1 cellular context compared by ENCODE assay signal in the genomic region with DNA sequence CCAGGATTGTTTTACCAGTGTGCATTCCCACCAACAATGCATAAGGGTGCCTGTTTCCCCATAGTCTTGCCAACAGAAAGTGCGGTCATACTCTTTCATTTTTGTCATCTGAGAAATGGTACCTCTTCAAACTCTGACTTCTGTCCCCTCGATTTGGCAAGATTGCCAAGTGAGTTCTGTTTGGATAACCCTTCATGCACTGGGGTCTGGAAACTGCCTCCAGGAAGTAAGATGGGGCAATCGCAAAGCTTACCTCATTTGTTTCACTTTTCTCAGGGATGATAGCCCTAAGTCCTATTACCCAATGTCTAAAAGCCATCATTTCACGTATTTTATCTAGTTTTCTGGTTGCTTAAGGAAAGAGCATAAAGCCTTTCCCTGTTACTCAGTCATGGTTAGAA.
A peak's percentile ranks its signal among the peaks of the same experiment; 100 is the strongest.
TF ChIP-seq lines count a peak whose summit lies in the region.

No MANE protein-coding gene starts in this region.

TF ChIP-seq in HepG2, 621 proteins besides CTCF, POLR2A, EP300 and RAD21 (continued from another document and continues in another):
- TF ChIP-seq, protein P1, sequence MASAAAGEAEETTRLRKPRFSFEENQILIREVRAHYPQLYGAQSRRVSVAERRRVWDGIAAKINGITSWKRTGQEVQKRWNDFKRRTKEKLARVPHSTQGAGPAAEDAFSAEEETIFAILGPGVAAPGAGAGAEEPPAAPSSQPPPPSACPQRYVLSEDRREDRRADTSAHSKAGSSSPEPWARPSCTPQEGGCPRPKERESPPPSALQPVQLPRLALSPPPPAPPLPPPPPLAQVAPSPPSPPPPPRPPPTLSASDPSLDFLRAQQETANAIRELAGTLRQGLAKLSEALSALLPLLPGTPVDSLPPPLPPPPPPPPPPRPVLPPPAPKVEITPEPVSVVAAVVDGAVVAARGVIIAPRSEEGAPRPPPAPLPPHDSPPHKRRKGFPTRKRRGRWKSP (CRISPR knock-in tag; IDR thresholded peaks at IDR 0.05) = no peak; the same call in 1 of the 2 replicates
- TF ChIP-seq MED1 (CRISPR knock-in tag; IDR thresholded peaks at IDR 0.05) (peak; percentile 71), ZNF766 (CRISPR knock-in tag; IDR thresholded peaks at IDR 0.05; ENCODE audit: borderline replicate concordance) (no peak), CBX5 (CRISPR knock-in tag; IDR thresholded peaks at IDR 0.05; ENCODE audit: borderline replicate concordance) (0 out of 2 replicates have a peak, but pooled peaks have one; percentile 42), ZFP36L1 (CRISPR knock-in tag; IDR thresholded peaks at IDR 0.05) (no peak), BRD4 (CRISPR knock-in tag; IDR thresholded peaks at IDR 0.05) (no peak), MAZ (IDR thresholded peaks at IDR 0.05; ENCODE audit: borderline replicate concordance, low read depth, low read length) (no peak), MAZ (CRISPR knock-in tag; IDR thresholded peaks at IDR 0.05; ENCODE audit: low read depth) (no peak), PPARG (CRISPR knock-in tag; conservative IDR thresholded peaks at IDR 0.05) (no peak), ZNF570 (CRISPR knock-in tag; IDR thresholded peaks at IDR 0.05; ENCODE audit: borderline replicate concordance) (no peak), ZNF777 (CRISPR knock-in tag; IDR thresholded peaks at IDR 0.05) (no peak), ZNF552 (CRISPR knock-in tag; IDR thresholded peaks at IDR 0.05; ENCODE audit: borderline replicate concordance) (no peak), HNRNPL (IDR thresholded peaks at IDR 0.05; ENCODE audit: low read depth, low read length) (no peak), HNF4A (CRISPR knock-in tag; IDR thresholded peaks at IDR 0.05) (peak; percentile 70), SALL2 (CRISPR knock-in tag; IDR thresholded peaks at IDR 0.05) (no peak), ZNF264 (CRISPR knock-in tag; IDR thresholded peaks at IDR 0.05) (peak; percentile 62; the same call in 1 of the 2 replicates), HDAC6 (IDR thresholded peaks at IDR 0.05; ENCODE audit: low read depth, low read length) (no peak), SCMH1 (CRISPR knock-in tag; IDR thresholded peaks at IDR 0.05; ENCODE audit: borderline replicate concordance) (no peak), RNF2 (conservative IDR thresholded peaks at IDR 0.05; ENCODE audit: low read depth) (no peak), SMYD3 (CRISPR knock-in tag; IDR thresholded peaks at IDR 0.05) (no peak), ZFP1 (CRISPR knock-in tag; IDR thresholded peaks at IDR 0.05) (no peak), ZFX (CRISPR knock-in tag; IDR thresholded peaks at IDR 0.05; ENCODE audit: low read depth) (no peak), ZNF546 (CRISPR knock-in tag; conservative IDR thresholded peaks at IDR 0.05) (no peak), TGIF2 (CRISPR knock-in tag; IDR thresholded peaks at IDR 0.05) (no peak), ATF7-NPFF (CRISPR knock-in tag; IDR thresholded peaks at IDR 0.05; ENCODE audit: low read depth) (no peak), MYNN (CRISPR knock-in tag; IDR thresholded peaks at IDR 0.05; ENCODE audit: low read depth) (no peak), SNAI1 (CRISPR knock-in tag; IDR thresholded peaks at IDR 0.05; ENCODE audit: borderline replicate concordance) (no peak), ZFYVE20 (CRISPR knock-in tag; IDR thresholded peaks at IDR 0.05; ENCODE audit: borderline replicate concordance, low read depth) (no peak), KLF12 (CRISPR knock-in tag; IDR thresholded peaks at IDR 0.05; ENCODE audit: borderline replicate concordance) (no peak), ZNF850 (CRISPR knock-in tag; conservative IDR thresholded peaks at IDR 0.05) (no peak), TAF15 (IDR thresholded peaks at IDR 0.05; ENCODE audit: low read depth, low read length, poor library complexity, severe bottlenecking) (no peak), ZIK1 (CRISPR knock-in tag; IDR thresholded peaks at IDR 0.05; ENCODE audit: borderline replicate concordance, low read depth) (no peak), ZNF556 (CRISPR knock-in tag; IDR thresholded peaks at IDR 0.05; ENCODE audit: borderline replicate concordance) (no peak), POGZ (CRISPR knock-in tag; IDR thresholded peaks at IDR 0.05) (peak; percentile 76), SMARCE1 (IDR thresholded peaks at IDR 0.05; ENCODE audit: borderline replicate concordance) (no peak), PRPF4 (IDR thresholded peaks at IDR 0.05; ENCODE audit: low read depth, low read length, poor library complexity, severe bottlenecking) (no peak), ZSCAN21 (CRISPR knock-in tag; IDR thresholded peaks at IDR 0.05; ENCODE audit: borderline replicate concordance) (no peak), ZNF382 (CRISPR knock-in tag; IDR thresholded peaks at IDR 0.05; ENCODE audit: borderline replicate concordance) (no peak), ZNF460 (CRISPR knock-in tag; IDR thresholded peaks at IDR 0.05; ENCODE audit: borderline replicate concordance) (no peak), ZNF350 (CRISPR knock-in tag; IDR thresholded peaks at IDR 0.05; ENCODE audit: borderline replicate concordance, low read depth) (no peak), CEBPB (IDR thresholded peaks at IDR 0.05; ENCODE audit: borderline replicate concordance, low read depth, low read length) (peak; percentile 90), ZSCAN30 (CRISPR knock-in tag; IDR thresholded peaks at IDR 0.05) (no peak), POLR2AphosphoS2 (IDR thresholded peaks at IDR 0.05; ENCODE audit: low read depth, low read length) (no peak), ELF4 (CRISPR knock-in tag; IDR thresholded peaks at IDR 0.05; ENCODE audit: borderline replicate concordance) (no peak)
- TF ChIP-seq, protein P2, sequence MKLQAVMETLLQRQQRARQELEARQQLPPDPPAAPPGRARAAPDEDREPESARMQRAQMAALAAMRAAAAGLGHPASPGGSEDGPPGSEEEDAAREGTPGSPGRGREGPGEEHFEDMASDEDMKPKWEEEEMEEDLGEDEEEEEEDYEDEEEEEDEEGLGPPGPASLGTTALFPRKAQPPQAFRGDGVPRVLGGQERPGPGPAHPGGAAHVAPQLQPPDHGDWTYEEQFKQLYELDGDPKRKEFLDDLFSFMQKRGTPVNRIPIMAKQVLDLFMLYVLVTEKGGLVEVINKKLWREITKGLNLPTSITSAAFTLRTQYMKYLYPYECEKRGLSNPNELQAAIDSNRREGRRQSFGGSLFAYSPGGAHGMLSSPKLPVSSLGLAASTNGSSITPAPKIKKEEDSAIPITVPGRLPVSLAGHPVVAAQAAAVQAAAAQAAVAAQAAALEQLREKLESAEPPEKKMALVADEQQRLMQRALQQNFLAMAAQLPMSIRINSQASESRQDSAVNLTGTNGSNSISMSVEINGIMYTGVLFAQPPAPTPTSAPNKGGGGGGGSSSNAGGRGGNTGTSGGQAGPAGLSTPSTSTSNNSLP (IDR thresholded peaks at IDR 0.05; ENCODE audit: low read depth, low read length) = no peak
- TF ChIP-seq, protein P3, sequence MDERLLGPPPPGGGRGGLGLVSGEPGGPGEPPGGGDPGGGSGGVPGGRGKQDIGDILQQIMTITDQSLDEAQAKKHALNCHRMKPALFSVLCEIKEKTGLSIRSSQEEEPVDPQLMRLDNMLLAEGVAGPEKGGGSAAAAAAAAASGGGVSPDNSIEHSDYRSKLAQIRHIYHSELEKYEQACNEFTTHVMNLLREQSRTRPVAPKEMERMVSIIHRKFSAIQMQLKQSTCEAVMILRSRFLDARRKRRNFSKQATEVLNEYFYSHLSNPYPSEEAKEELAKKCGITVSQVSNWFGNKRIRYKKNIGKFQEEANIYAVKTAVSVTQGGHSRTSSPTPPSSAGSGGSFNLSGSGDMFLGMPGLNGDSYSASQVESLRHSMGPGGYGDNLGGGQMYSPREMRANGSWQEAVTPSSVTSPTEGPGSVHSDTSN (CRISPR knock-in tag; IDR thresholded peaks at IDR 0.05) = no peak
- TF ChIP-seq, protein P4, sequence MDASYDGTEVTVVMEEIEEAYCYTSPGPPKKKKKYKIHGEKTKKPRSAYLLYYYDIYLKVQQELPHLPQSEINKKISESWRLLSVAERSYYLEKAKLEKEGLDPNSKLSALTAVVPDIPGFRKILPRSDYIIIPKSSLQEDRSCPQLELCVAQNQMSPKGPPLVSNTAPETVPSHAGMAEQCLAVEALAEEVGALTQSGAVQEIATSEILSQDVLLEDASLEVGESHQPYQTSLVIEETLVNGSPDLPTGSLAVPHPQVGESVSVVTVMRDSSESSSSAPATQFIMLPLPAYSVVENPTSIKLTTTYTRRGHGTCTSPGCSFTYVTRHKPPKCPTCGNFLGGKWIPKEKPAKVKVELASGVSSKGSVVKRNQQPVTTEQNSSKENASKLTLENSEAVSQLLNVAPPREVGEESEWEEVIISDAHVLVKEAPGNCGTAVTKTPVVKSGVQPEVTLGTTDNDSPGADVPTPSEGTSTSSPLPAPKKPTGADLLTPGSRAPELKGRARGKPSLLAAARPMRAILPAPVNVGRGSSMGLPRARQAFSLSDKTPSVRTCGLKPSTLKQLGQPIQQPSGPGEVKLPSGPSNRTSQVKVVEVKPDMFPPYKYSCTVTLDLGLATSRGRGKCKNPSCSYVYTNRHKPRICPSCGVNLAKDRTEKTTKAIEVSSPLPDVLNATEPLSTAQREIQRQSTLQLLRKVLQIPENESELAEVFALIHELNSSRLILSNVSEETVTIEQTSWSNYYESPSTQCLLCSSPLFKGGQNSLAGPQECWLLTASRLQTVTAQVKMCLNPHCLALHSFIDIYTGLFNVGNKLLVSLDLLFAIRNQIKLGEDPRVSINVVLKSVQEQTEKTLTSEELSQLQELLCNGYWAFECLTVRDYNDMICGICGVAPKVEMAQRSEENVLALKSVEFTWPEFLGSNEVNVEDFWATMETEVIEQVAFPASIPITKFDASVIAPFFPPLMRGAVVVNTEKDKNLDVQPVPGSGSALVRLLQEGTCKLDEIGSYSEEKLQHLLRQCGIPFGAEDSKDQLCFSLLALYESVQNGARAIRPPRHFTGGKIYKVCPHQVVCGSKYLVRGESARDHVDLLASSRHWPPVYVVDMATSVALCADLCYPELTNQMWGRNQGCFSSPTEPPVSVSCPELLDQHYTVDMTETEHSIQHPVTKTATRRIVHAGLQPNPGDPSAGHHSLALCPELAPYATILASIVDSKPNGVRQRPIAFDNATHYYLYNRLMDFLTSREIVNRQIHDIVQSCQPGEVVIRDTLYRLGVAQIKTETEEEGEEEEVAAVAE (CRISPR knock-in tag; IDR thresholded peaks at IDR 0.05; ENCODE audit: borderline replicate concordance) = no peak
- TF ChIP-seq, protein P5, sequence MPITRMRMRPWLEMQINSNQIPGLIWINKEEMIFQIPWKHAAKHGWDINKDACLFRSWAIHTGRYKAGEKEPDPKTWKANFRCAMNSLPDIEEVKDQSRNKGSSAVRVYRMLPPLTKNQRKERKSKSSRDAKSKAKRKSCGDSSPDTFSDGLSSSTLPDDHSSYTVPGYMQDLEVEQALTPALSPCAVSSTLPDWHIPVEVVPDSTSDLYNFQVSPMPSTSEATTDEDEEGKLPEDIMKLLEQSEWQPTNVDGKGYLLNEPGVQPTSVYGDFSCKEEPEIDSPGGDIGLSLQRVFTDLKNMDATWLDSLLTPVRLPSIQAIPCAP (CRISPR knock-in tag; IDR thresholded peaks at IDR 0.05; ENCODE audit: low read depth) = no peak
- TF ChIP-seq, protein P6, sequence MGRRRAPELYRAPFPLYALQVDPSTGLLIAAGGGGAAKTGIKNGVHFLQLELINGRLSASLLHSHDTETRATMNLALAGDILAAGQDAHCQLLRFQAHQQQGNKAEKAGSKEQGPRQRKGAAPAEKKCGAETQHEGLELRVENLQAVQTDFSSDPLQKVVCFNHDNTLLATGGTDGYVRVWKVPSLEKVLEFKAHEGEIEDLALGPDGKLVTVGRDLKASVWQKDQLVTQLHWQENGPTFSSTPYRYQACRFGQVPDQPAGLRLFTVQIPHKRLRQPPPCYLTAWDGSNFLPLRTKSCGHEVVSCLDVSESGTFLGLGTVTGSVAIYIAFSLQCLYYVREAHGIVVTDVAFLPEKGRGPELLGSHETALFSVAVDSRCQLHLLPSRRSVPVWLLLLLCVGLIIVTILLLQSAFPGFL (CRISPR knock-in tag; IDR thresholded peaks at IDR 0.05) = no peak
- TF ChIP-seq, protein P7, sequence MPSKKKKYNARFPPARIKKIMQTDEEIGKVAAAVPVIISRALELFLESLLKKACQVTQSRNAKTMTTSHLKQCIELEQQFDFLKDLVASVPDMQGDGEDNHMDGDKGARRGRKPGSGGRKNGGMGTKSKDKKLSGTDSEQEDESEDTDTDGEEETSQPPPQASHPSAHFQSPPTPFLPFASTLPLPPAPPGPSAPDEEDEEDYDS (CRISPR knock-in tag; IDR thresholded peaks at IDR 0.05) = no peak
- TF ChIP-seq, protein P8, sequence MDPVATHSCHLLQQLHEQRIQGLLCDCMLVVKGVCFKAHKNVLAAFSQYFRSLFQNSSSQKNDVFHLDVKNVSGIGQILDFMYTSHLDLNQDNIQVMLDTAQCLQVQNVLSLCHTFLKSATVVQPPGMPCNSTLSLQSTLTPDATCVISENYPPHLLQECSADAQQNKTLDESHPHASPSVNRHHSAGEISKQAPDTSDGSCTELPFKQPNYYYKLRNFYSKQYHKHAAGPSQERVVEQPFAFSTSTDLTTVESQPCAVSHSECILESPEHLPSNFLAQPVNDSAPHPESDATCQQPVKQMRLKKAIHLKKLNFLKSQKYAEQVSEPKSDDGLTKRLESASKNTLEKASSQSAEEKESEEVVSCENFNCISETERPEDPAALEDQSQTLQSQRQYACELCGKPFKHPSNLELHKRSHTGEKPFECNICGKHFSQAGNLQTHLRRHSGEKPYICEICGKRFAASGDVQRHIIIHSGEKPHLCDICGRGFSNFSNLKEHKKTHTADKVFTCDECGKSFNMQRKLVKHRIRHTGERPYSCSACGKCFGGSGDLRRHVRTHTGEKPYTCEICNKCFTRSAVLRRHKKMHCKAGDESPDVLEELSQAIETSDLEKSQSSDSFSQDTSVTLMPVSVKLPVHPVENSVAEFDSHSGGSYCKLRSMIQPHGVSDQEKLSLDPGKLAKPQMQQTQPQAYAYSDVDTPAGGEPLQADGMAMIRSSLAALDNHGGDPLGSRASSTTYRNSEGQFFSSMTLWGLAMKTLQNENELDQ (CRISPR knock-in tag; IDR thresholded peaks at IDR 0.05; ENCODE audit: borderline replicate concordance) = no peak
- TF ChIP-seq, protein P9, sequence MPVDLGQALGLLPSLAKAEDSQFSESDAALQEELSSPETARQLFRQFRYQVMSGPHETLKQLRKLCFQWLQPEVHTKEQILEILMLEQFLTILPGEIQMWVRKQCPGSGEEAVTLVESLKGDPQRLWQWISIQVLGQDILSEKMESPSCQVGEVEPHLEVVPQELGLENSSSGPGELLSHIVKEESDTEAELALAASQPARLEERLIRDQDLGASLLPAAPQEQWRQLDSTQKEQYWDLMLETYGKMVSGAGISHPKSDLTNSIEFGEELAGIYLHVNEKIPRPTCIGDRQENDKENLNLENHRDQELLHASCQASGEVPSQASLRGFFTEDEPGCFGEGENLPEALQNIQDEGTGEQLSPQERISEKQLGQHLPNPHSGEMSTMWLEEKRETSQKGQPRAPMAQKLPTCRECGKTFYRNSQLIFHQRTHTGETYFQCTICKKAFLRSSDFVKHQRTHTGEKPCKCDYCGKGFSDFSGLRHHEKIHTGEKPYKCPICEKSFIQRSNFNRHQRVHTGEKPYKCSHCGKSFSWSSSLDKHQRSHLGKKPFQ (CRISPR knock-in tag; IDR thresholded peaks at IDR 0.05; ENCODE audit: insufficient replicate concordance) = no peak
- TF ChIP-seq, protein P10, sequence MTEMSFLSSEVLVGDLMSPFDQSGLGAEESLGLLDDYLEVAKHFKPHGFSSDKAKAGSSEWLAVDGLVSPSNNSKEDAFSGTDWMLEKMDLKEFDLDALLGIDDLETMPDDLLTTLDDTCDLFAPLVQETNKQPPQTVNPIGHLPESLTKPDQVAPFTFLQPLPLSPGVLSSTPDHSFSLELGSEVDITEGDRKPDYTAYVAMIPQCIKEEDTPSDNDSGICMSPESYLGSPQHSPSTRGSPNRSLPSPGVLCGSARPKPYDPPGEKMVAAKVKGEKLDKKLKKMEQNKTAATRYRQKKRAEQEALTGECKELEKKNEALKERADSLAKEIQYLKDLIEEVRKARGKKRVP (CRISPR knock-in tag; IDR thresholded peaks at IDR 0.05) = peak in 1 of 2 experiments; percentile 71; a peak in 1 of 4 replicates
